In the genomic region with DNA sequence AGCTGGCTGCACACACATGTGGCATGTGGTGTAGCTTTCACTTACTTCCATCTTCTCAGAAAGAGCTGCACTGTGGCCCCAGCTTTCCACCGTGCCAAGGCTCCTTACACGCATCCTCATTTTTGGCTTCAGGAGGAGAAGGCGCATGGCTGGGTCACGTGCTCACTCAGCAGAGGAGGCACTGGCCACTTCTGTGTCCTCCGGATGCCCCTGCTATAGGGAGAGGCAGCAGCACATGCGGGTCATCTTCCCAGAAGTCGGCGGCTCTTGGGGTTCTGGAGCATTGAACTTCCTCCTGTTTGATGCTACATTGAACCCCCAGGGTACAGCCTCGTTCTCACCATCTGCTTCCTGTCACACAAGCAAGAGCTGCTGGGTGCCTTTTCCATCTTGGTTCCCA, we compare ENCODE assay signal across 17 cellular contexts.
A peak's percentile ranks its signal among the peaks of the same experiment; 100 is the strongest.
DNase-seq lines count a peak whose midpoint lies in the region; ATAC-seq, FAIRE-seq and TF ChIP-seq lines count a peak whose summit lies in the region.
"Had no signal": no experiment of that assay in that cellular context is flagged by ENCODE, and none has a peak within 500 bp of the region (broad histone marks: within the 10 kb centered on the region; RNA-seq: fewer than 3 reads in every experiment).

No MANE protein-coding gene starts in this region.

- no peak overlapping the region for H2AFZ ChIP-seq in K562 (ENCODE audit: low read depth, low read length)

- TF ChIP-seq POLR2A in K562 (conservative IDR thresholded peaks at IDR 0.05) (no peak), esophagus muscularis mucosa (IDR thresholded peaks at IDR 0.05; ENCODE audit: low read depth) (no peak), spleen (IDR thresholded peaks at IDR 0.05) (no peak)

- H3K4me3 Mint-ChIP-seq in stimulated activated memory B cell treated with anti-CD40 and anti-IgM and Interleukin-4, amounts not matched to agents 10 μg/mL and 1 μg/mL and 100 μg/mL, for 72 hours, result no peak overlapping the region
- H3K4me3 Mint-ChIP-seq: CD4-positive, alpha-beta memory T cell had no signal

- intact Hi-C loops in K562 (cut with micrococcal nuclease), result no loop called here
- intact Hi-C loops in esophagus muscularis mucosa (cut with DNase I), result no loop called here
- intact Hi-C loops in spleen (cut with DNase I; ENCODE audit: low total_unique reads), result no loop called here

- H3K4me3 ChIP-seq in BLaER1 treated with 17β-estradiol and CSF1 and Interleukin-3, amounts not matched to agents 10 nM and 100 nM, result no peak overlapping the region
- H3K4me3 ChIP-seq in K562 (no peak overlapping the region), esophagus muscularis mucosa (no peak overlapping the region), spleen (no peak overlapping the region)
- H3K4me3 ChIP-seq: HAP-1 had no signal

- no peaks in the 10 kb centered on the region for H3K27me3 ChIP-seq in BLaER1 treated with 17β-estradiol and CSF1 and Interleukin-3, amounts not matched to agents 10 nM and 100 nM
- H3K27me3 ChIP-seq in K562 (ENCODE audit: control insufficient read depth in 2 of 2, insufficient read depth in 2 of 2, low read length in 2 of 2) (peaks cover 51 to 71% of the 10 kb centered on the region in 2 experiments), esophagus muscularis mucosa (peaks cover 0 to 51% (median 0%) of the 10 kb centered on the region in 4 donors), spleen (replicated peaks in 1 of 7) (peaks cover 0 to 41% (median 2%) of the 10 kb centered on the region in 7 donors)

- no peak for FAIRE-seq in K562 (lab: Jason Lieb, UNC)
- FAIRE-seq: G401.6, GM12891 had no signal

- ATAC-seq in K562, result no peak
- ATAC-seq in stimulated activated memory B cell treated with anti-CD40 and anti-IgM and Interleukin-4, amounts not matched to agents 10 μg/mL and 1 μg/mL and 100 μg/mL, for 72 hours, result no peak
- ATAC-seq in HG03521 (IDR thresholded peaks at IDR 0.05; ENCODE audit: unreplicated experiment), result no peak

- 1% methylated on average over 9 of the region's 9 CpGs for WGBS in K562 (ENCODE audit: insufficient coverage, low coverage, missing lambda C conversion rate)
- 88% methylated on average over 7 of the region's 9 CpGs for WGBS in esophagus muscularis mucosa
- 76 to 89% (median 79%) methylated on average over 8 to 9 of the region's 9 CpGs for WGBS in spleen, 5 donors

- H3K79me2 ChIP-seq in K562 (ENCODE audit: control insufficient read depth, insufficient read depth, low read length), result no peaks in the 10 kb centered on the region

- POLR2A ChIA-PET in K562 (lab: Yijun Ruan, JAX), result interaction anchor here (0.7 to 1.1 kb wide), 3 partner anchors 14 to 130 kb away, joined by 3 to 4 read pairs (median 3); no protein-coding TSS in a partner anchor

- CTCF ChIA-PET in K562 (lab: Yijun Ruan, JAX; ENCODE audit: low intra/inter-chr PET ratio), result no interaction called here

- H3K9me3 ChIP-seq in BLaER1 treated with 17β-estradiol and CSF1 and Interleukin-3, amounts not matched to agents 10 nM and 100 nM (replicated peaks in 1 of 11), result 0 out of 22 replicates have a peak, but pooled peaks cover 0 to 5% (median 0%) of the 10 kb centered on the region in 11 experiments
- no peaks in the 10 kb centered on the region for H3K9me3 ChIP-seq in K562 (replicated peaks; ENCODE audit: control insufficient read depth, insufficient read depth, low read depth, low read length)
- H3K9me3 ChIP-seq in esophagus muscularis mucosa, result peaks cover 0 to 9% (median 0%) of the 10 kb centered on the region in 4 donors
- H3K9me3 ChIP-seq in spleen, result peaks cover 0 to 19% (median 1%) of the 10 kb centered on the region in 8 donors
- H3K9me3 ChIP-seq: HAP-1 had no signal

- TF ChIP-seq CTCF in K562 (IDR thresholded peaks at IDR 0.05 in 2 of 3, conservative IDR thresholded peaks at IDR 0.05 in 1 of 3; ENCODE audit: insufficient read depth in 2 of 3, low read depth in 1 of 3, low read length in 3 of 3), result no peak
- no peak for TF ChIP-seq CTCF in esophagus muscularis mucosa (IDR thresholded peaks at IDR 0.05)
- no peak for TF ChIP-seq CTCF in spleen (IDR thresholded peaks at IDR 0.05 in 8 of 11, conservative IDR thresholded peaks at IDR 0.05 in 3 of 11)

- H3K4me1 Mint-ChIP-seq in stimulated activated memory B cell treated with anti-CD40 and anti-IgM and Interleukin-4, amounts not matched to agents 10 μg/mL and 1 μg/mL and 100 μg/mL, for 72 hours, result no peaks in the 10 kb centered on the region
- H3K4me1 Mint-ChIP-seq: CD4-positive, alpha-beta memory T cell had no signal

- peaks cover 44% of the 10 kb centered on the region for H3K27me3 Mint-ChIP-seq in stimulated activated memory B cell treated with anti-CD40 and anti-IgM and Interleukin-4, amounts not matched to agents 10 μg/mL and 1 μg/mL and 100 μg/mL, for 72 hours

- no peak overlapping the region for H3K9ac ChIP-seq in BLaER1 treated with 17β-estradiol and CSF1 and Interleukin-3, amounts not matched to agents 10 nM and 100 nM
- no peak overlapping the region for H3K9ac ChIP-seq in K562 (ENCODE audit: insufficient read depth in 1 of 2, low read depth in 2 of 2, low read length in 2 of 2)

- no peaks in the 10 kb centered on the region for H4K20me1 ChIP-seq in BLaER1 treated with 17β-estradiol and CSF1 and Interleukin-3, amounts not matched to agents 10 nM and 100 nM
- no peaks in the 10 kb centered on the region for H4K20me1 ChIP-seq in K562 (replicated peaks; ENCODE audit: control insufficient read depth, insufficient read depth, low read length)

- peaks cover 5 to 11% (median 9%) of the 10 kb centered on the region in 10 experiments; a peak in 16 of 20 replicates for H3K4me1 ChIP-seq in BLaER1 treated with 17β-estradiol and CSF1 and Interleukin-3, amounts not matched to agents 10 nM and 100 nM
- peaks cover 0 to 6% of the 10 kb centered on the region in 2 experiments; a peak in 1 of 5 replicates for H3K4me1 ChIP-seq in K562 (replicated peaks in 1 of 2; ENCODE audit: control insufficient read depth in 2 of 2, insufficient read depth in 2 of 2, low read length in 2 of 2)
- H3K4me1 ChIP-seq in esophagus muscularis mucosa, result no peaks in the 10 kb centered on the region
- no peaks in the 10 kb centered on the region for H3K4me1 ChIP-seq in spleen
- H3K4me1 ChIP-seq: HAP-1 had no signal

- no peaks in the 10 kb centered on the region for H3K36me3 ChIP-seq in BLaER1 treated with 17β-estradiol and CSF1 and Interleukin-3, amounts not matched to agents 10 nM and 100 nM
- H3K36me3 ChIP-seq in K562 (ENCODE audit: control insufficient read depth, insufficient read depth, low read length) (no peaks in the 10 kb centered on the region), esophagus muscularis mucosa (no peaks in the 10 kb centered on the region), spleen (no peaks in the 10 kb centered on the region)
- H3K36me3 ChIP-seq: HAP-1 had no signal

- no peaks in the 10 kb centered on the region for H3K9me1 ChIP-seq in K562 (ENCODE audit: control insufficient read depth, insufficient read depth, low read length)

- BruUV-seq in K562 (replicated peaks; lab: Mats Ljungman, UMichigan), result no TSS peak

- no peak overlapping the region for H3K27ac ChIP-seq in BLaER1 treated with 17β-estradiol and CSF1 and Interleukin-3, amounts not matched to agents 10 nM and 100 nM
- H3K27ac ChIP-seq in K562 (ENCODE audit: extremely low read depth, low read depth, low read length) (no peak overlapping the region), esophagus muscularis mucosa (replicated peaks in 1 of 4) (no peak overlapping the region), spleen (no peak overlapping the region)
- H3K27ac ChIP-seq: C4-2B had no signal

- in situ Hi-C loops in K562 (cut with MboI), result no loop called here

- no peak for DNase-seq in K562 (ENCODE audit: extremely low read depth in 1 of 4, low spot score in 3 of 4)
- DNase-seq in esophagus muscularis mucosa (ENCODE audit: extremely low spot score), result peak; percentile 62
- DNase-seq in spleen, result peak; percentile 31
- no peak for DNase-seq in NCI-H446 (lab: John Stamatoyannopoulos, UW)
- DNase-seq: ACHN; CD4-positive, alpha-beta memory T cell; DMS153; DMS79 treated with DMSO at 0.1 percent for 48 hours; EL; GOT3 had no signal

- peak overlapping the region; percentile 2 to 60 (median 41); a peak in 18 of 22 replicates for H3K4me2 ChIP-seq in BLaER1 treated with 17β-estradiol and CSF1 and Interleukin-3, amounts not matched to agents 10 nM and 100 nM
- no peak overlapping the region for H3K4me2 ChIP-seq in K562 (ENCODE audit: insufficient read depth, low read length)

- H3K27ac Mint-ChIP-seq in stimulated activated memory B cell treated with anti-CD40 and anti-IgM and Interleukin-4, amounts not matched to agents 10 μg/mL and 1 μg/mL and 100 μg/mL, for 72 hours, result no peak overlapping the region
- H3K27ac Mint-ChIP-seq: CD4-positive, alpha-beta memory T cell had no signal

- peaks cover 4% of the 10 kb centered on the region for H3K9me3 Mint-ChIP-seq in stimulated activated memory B cell treated with anti-CD40 and anti-IgM and Interleukin-4, amounts not matched to agents 10 μg/mL and 1 μg/mL and 100 μg/mL, for 72 hours

- TF ChIP-seq EP300 in K562 (IDR thresholded peaks at IDR 0.05; ENCODE audit: low read length) (no peak), esophagus muscularis mucosa (IDR thresholded peaks at IDR 0.05) (no peak)

- peaks cover 10% of the 10 kb centered on the region for H3K36me3 Mint-ChIP-seq in stimulated activated memory B cell treated with anti-CD40 and anti-IgM and Interleukin-4, amounts not matched to agents 10 μg/mL and 1 μg/mL and 100 μg/mL, for 72 hours

- no peak for TF ChIP-seq RAD21 in K562 (CRISPR knock-in tag; conservative IDR thresholded peaks at IDR 0.05 in 1 of 2, IDR thresholded peaks at IDR 0.05 in 1 of 2)

TF ChIP-seq in K562, 482 proteins besides CTCF, POLR2A, EP300 and RAD21 (continues in another document):
- TF ChIP-seq CC2D1A (IDR thresholded peaks at IDR 0.05), result no peak
- TF ChIP-seq RAD51 (IDR thresholded peaks at IDR 0.05; ENCODE audit: borderline replicate concordance, low read depth), result 0 out of 2 replicates have a peak, but pooled peaks have one; percentile 25
- no peak for TF ChIP-seq FOS (IDR thresholded peaks at IDR 0.05; ENCODE audit: extremely low read depth, insufficient read length)
- TF ChIP-seq, protein P1, sequence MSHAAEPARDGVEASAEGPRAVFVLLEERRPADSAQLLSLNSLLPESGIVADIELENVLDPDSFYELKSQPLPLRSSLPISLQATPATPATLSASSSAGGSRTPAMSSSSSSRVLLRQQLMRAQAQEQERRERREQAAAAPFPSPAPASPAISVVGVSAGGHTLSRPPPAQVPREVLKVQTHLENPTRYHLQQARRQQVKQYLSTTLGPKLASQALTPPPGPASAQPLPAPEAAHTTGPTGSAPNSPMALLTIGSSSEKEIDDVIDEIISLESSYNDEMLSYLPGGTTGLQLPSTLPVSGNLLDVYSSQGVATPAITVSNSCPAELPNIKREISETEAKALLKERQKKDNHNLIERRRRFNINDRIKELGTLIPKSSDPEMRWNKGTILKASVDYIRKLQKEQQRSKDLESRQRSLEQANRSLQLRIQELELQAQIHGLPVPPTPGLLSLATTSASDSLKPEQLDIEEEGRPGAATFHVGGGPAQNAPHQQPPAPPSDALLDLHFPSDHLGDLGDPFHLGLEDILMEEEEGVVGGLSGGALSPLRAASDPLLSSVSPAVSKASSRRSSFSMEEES (CRISPR knock-in tag; IDR thresholded peaks at IDR 0.05), result peak; percentile 39

Comparison
In these comparisons a context has a peak if more than half of its experiments do, and no peak if none do; other contexts are left out.
1. DNase-seq: peak in esophagus muscularis mucosa (single experiment) and spleen (single experiment); none in K562 (0 of 4) and NCI-H446 (0 of 2).